In genomic region chr5:139689631-139690384, GRCh38 we compare ENCODE assay signal across 8 cellular contexts. TPM values are rescaled to one million over a fixed set of nuclear protein-coding genes. Genes with fewer than 3 reads are reported as not detected.
DNase-seq lines count a peak whose midpoint lies in the region; ATAC-seq and TF ChIP-seq lines count a peak whose summit lies in the region.

No MANE protein-coding gene starts in this region.

- peak overlapping the region; percentile 83 for H3K4me2 ChIP-seq in BLaER1

- no peaks in the 10 kb centered on the region for H3K27me3 Mint-ChIP-seq in activated CD4-positive, alpha-beta memory T cell treated with anti-CD3 and anti-CD28 coated beads for 36 hours

- TF ChIP-seq POLR2A in spleen (IDR thresholded peaks at IDR 0.05): no peak

- H3K9me3 ChIP-seq in BLaER1 (no peaks in the 10 kb centered on the region), right atrium auricular region (no peaks in the 10 kb centered on the region), spleen (no peaks in the 10 kb centered on the region)

- intact Hi-C loops in spleen (cut with DNase I; ENCODE audit: low total_unique reads): loop anchor here (5.0 to 10.0 kb wide), 2 partner anchors 58 to 65 kb away; no protein-coding TSS in a partner anchor
- intact Hi-C loops in activated CD4-positive, alpha-beta memory T cell treated with anti-CD3 and anti-CD28 coated beads for 36 hours (cut with micrococcal nuclease): loop anchor here (1.0 kb wide), 1 partner anchor 57 kb away; no protein-coding TSS in a partner anchor

- no peak for ATAC-seq in GM19023 (IDR thresholded peaks at IDR 0.05; ENCODE audit: unreplicated experiment)

- H3K4me3 ChIP-seq in BLaER1: no peak overlapping the region
- H3K4me3 ChIP-seq in WI38 (ENCODE audit: low read depth, low read length): no peak overlapping the region
- no peak overlapping the region for H3K4me3 ChIP-seq in right atrium auricular region
- H3K4me3 ChIP-seq in spleen: peak overlapping the region in 1 of 8 donors; percentile 19

- peak overlapping the region; percentile 52 for H3K27ac ChIP-seq in BLaER1
- peak overlapping the region; percentile 37 to 51 for H3K27ac ChIP-seq in right atrium auricular region
- H3K27ac ChIP-seq in spleen: peak overlapping the region in 7 of 8 donors; percentile 43 to 74 (median 70)

- H4K20me1 ChIP-seq in BLaER1: peaks cover 25% of the 10 kb centered on the region

- H3K36me3 Mint-ChIP-seq in activated CD4-positive, alpha-beta memory T cell treated with anti-CD3 and anti-CD28 coated beads for 36 hours: no peaks in the 10 kb centered on the region

- WGBS in spleen, 5 donors: 15 to 43% (median 26%) methylated on average over 13 to 17 of the region's 17 CpGs

- H3K36me3 ChIP-seq in BLaER1 (no peaks in the 10 kb centered on the region), right atrium auricular region (no peaks in the 10 kb centered on the region), spleen (peaks cover 0 to 10% (median 0%) of the 10 kb centered on the region in 6 donors)

- POLR2A ChIA-PET in activated CD4-positive, alpha-beta memory T cell treated with anti-CD3 and anti-CD28 coated beads for 36 hours (lab: Charles Lee): interaction anchor here (1.3 kb wide), 1 partner anchor 12 kb away, joined by 3 read pairs; no protein-coding TSS in a partner anchor

- H3K9me3 Mint-ChIP-seq in activated CD4-positive, alpha-beta memory T cell treated with anti-CD3 and anti-CD28 coated beads for 36 hours: no peaks in the 10 kb centered on the region

- H3K4me1 Mint-ChIP-seq in activated CD4-positive, alpha-beta memory T cell treated with anti-CD3 and anti-CD28 coated beads for 36 hours (ENCODE audit: low read depth): no peaks in the 10 kb centered on the region

- H3K4me1 ChIP-seq in BLaER1 (peaks cover 78% of the 10 kb centered on the region), right atrium auricular region (peaks cover 0 to 79% of the 10 kb centered on the region in 2 donors), spleen (peaks cover 25 to 79% (median 57%) of the 10 kb centered on the region in 6 donors)

- no peak overlapping the region for H3K4me3 Mint-ChIP-seq in activated CD4-positive, alpha-beta memory T cell treated with anti-CD3 and anti-CD28 coated beads for 36 hours

- H3K27ac Mint-ChIP-seq in activated CD4-positive, alpha-beta memory T cell treated with anti-CD3 and anti-CD28 coated beads for 36 hours: no peak overlapping the region

- CTCF ChIA-PET in activated CD4-positive, alpha-beta memory T cell treated with anti-CD3 and anti-CD28 coated beads for 36 hours (lab: Charles Lee): interaction anchor here (0.8 to 6.7 kb wide), 11 partner anchors 11 to 267 kb away, joined by 3 to 58 read pairs (median 5); partner anchors contain the start of genes CXXC5 and UBE2D2

- peak; percentile 38 for DNase-seq in HCEC 1CT
- DNase-seq in right atrium auricular region (ENCODE audit: low spot score): no peak
- peak; percentile 86 for DNase-seq in spleen
- DNase-seq in activated CD4-positive, alpha-beta memory T cell treated with anti-CD3 and anti-CD28 coated beads for 36 hours: no peak
- no peak for DNase-seq in UCSD-AML1 (lab: John Stamatoyannopoulos, UW; ENCODE audit: unreplicated experiment)

- H3K9ac ChIP-seq in BLaER1: peak overlapping the region; percentile 35; the same call in 1 of the 2 replicates

- no peaks in the 10 kb centered on the region for H3K27me3 ChIP-seq in BLaER1
- no peaks in the 10 kb centered on the region for H3K27me3 ChIP-seq in right atrium auricular region
- no peaks in the 10 kb centered on the region for H3K27me3 ChIP-seq in spleen (replicated peaks in 1 of 7)

- TF ChIP-seq CTCF in WI38 (IDR thresholded peaks at IDR 0.05; ENCODE audit: low read depth, low read length): peak; percentile 39; the same call in 1 of the 2 replicates
- peak; percentile 29 to 72 for TF ChIP-seq CTCF in right atrium auricular region (IDR thresholded peaks at IDR 0.05)
- TF ChIP-seq CTCF in spleen (IDR thresholded peaks at IDR 0.05 in 8 of 11, conservative IDR thresholded peaks at IDR 0.05 in 3 of 11): peak; percentile 30 to 80 (median 69)

RNA-seq across cellular contexts. Expression of gene CXXC5, which starts 41.7 kb away (rescaled TPM):
- total RNA-seq in right atrium auricular region: 10 to 100 TPM; 57.9 to 59.5 TPM
- 10 to 100 TPM; 57.5 to 69.5 (median 62.8) TPM for total RNA-seq in spleen
- 10 to 100 TPM; 46.4 to 69.5 (median 60.8) TPM for polyA plus RNA-seq in spleen
- 1 to 10 TPM in 1 of 2 experiments, under 1 TPM in 1; 0.82 to 1.0 TPM for total RNA-seq in activated CD4-positive, alpha-beta memory T cell treated with anti-CD3 and anti-CD28 coated beads for 36 hours

Comparison
In these comparisons a context has a peak if more than half of its experiments do, and no peak if none do; other contexts are left out.
1. DNase-seq: peak in HCEC 1CT (single experiment) and spleen (single experiment); none in right atrium auricular region (single experiment), activated CD4-positive, alpha-beta memory T cell treated with anti-CD3 and anti-CD28 coated beads for 36 hours (single experiment) and UCSD-AML1 (single experiment).
2. RNA of gene CXXC5, which starts 41.7 kb away (total RNA-seq): 57.5 to 69.5 TPM in spleen and 57.9 to 59.5 TPM in right atrium auricular region; 0.82 to 1.0 TPM in activated CD4-positive, alpha-beta memory T cell treated with anti-CD3 and anti-CD28 coated beads for 36 hours; every median in the first group is over 10 times any median in the second.
3. Peak in every context shown above with its lines, with median percentiles within 50 percentile points of each other: H3K27ac ChIP-seq and CTCF ChIP-seq.